Comparison of ENCODE assay signal across 9 cellular contexts in genomic region chr14:100825691-100826331, GRCh38. TPM values are rescaled to one million over a fixed set of nuclear protein-coding genes. Genes with fewer than 3 reads are reported as not detected.
DNase-seq lines count a peak whose midpoint lies in the region; ATAC-seq, FAIRE-seq and TF ChIP-seq lines count a peak whose summit lies in the region.
"Had no signal": no experiment of that assay in that cellular context is flagged by ENCODE, and none has a peak within 500 bp of the region (broad histone marks: within the 10 kb centered on the region; RNA-seq: fewer than 3 reads in every experiment).

Gene MEG3, plus strand, starts transcription at chr14:100826118.

- peak; percentile 55 for ATAC-seq in gastroesophageal sphincter

- H3K4me3 ChIP-seq in BE2C (ENCODE audit: low read depth, low read length) = peak within 1 kb of the TSS; percentile 92
- peak within 1 kb of the TSS; percentile 36 for H3K4me3 ChIP-seq in WERI-Rb-1 (ENCODE audit: low read depth, low read length)
- H3K4me3 ChIP-seq in gastroesophageal sphincter = peak within 1 kb of the TSS; percentile 0 to 47
- peak within 1 kb of the TSS; percentile 40 for H3K4me3 ChIP-seq in rectal smooth muscle tissue (ENCODE audit: low read length)

- H3K9me3 ChIP-seq in BE2C = no peaks in the 10 kb centered on the region
- H3K9me3 ChIP-seq in WERI-Rb-1 (ENCODE audit: severe bottlenecking) = peaks cover 6% of the 10 kb centered on the region
- peaks cover 0 to 21% (median 0%) of the 10 kb centered on the region in 3 donors for H3K9me3 ChIP-seq in gastroesophageal sphincter

- H3K27me3 ChIP-seq in BE2C (no peaks in the 10 kb centered on the region), WERI-Rb-1 (ENCODE audit: insufficient read depth, low read depth, severe bottlenecking) (peaks cover 37% of the 10 kb centered on the region), gastroesophageal sphincter (peaks cover 74% of the 10 kb centered on the region), rectal smooth muscle tissue (ENCODE audit: control insufficient read depth, insufficient read depth, low read length) (peaks cover 5% of the 10 kb centered on the region)

- DNase-seq in BE2C (peak; percentile 79), WERI-Rb-1 (peak; percentile 32), GM12892 (ENCODE audit: insufficient read length) (no peak), AML-193 (lab: John Stamatoyannopoulos, UW) (no peak)
- no peak for DNase-seq in effector CD4-positive, alpha-beta T cell
- DNase-seq in stimulated activated CD8-positive, alpha-beta memory T cell treated with anti-CD3 and anti-CD28 coated beads, Interleukin-4, amount 100 ng/mL, for 48 hours = no peak
- DNase-seq: NCI-H748 treated with DMSO at 0.1 percent for 48 hours had no signal

- peaks cover 32% of the 10 kb centered on the region for H3K36me3 ChIP-seq in BE2C
- no peaks in the 10 kb centered on the region for H3K36me3 ChIP-seq in WERI-Rb-1
- H3K36me3 ChIP-seq in gastroesophageal sphincter = no peaks in the 10 kb centered on the region
- no peaks in the 10 kb centered on the region for H3K36me3 ChIP-seq in rectal smooth muscle tissue (ENCODE audit: control insufficient read depth, insufficient read depth, low read length)

- WGBS in gastroesophageal sphincter (ENCODE audit: low coverage in 1 of 2), 2 donors = 38% methylated on average over 1 of the region's 40 CpGs; no CpG with 5 or more reads in 1 of the 2 donors

- H3K4me1 ChIP-seq in BE2C (peaks cover 24% of the 10 kb centered on the region), gastroesophageal sphincter (peaks cover 0 to 10% (median 0%) of the 10 kb centered on the region in 3 donors), rectal smooth muscle tissue (ENCODE audit: control insufficient read depth, insufficient read depth, low read length) (no peaks in the 10 kb centered on the region)

- no peak for FAIRE-seq in GM12892 (lab: Jason Lieb, UNC)

- peak within 1 kb of the TSS; percentile 40 for H3K9ac ChIP-seq in rectal smooth muscle tissue (ENCODE audit: low read length)

- peak; percentile 88 to 89 for TF ChIP-seq POLR2A in gastroesophageal sphincter (IDR thresholded peaks at IDR 0.05)
- TF ChIP-seq POLR2A in GM12892 (IDR thresholded peaks at IDR 0.05; ENCODE audit: low read depth, low read length) = no peak

- H3K27ac ChIP-seq in WERI-Rb-1 = no peak within 1 kb of the TSS
- peak within 1 kb of the TSS in 2 of 4 donors; percentile 43 to 71 for H3K27ac ChIP-seq in gastroesophageal sphincter
- H3K27ac ChIP-seq in rectal smooth muscle tissue (ENCODE audit: low read depth, low read length) = no peak within 1 kb of the TSS

- no peak for TF ChIP-seq CTCF in BE2C (IDR thresholded peaks at IDR 0.05; ENCODE audit: low read depth, low read length)
- no peak for TF ChIP-seq CTCF in WERI-Rb-1 (IDR thresholded peaks at IDR 0.05; ENCODE audit: low read depth, low read length)
- TF ChIP-seq CTCF in gastroesophageal sphincter (IDR thresholded peaks at IDR 0.05) = no peak

- no peak for TF ChIP-seq EP300 in gastroesophageal sphincter (IDR thresholded peaks at IDR 0.05)

RNA-seq across cellular contexts. Expression of gene MEG3, which starts in this region (rescaled TPM):
- polyA plus RNA-seq in BE2C (2012; ENCODE audit: insufficient read depth, insufficient read length, low read depth) = 610 TPM
- 10 to 100 TPM in 3 of 4 donors, 1 to 10 TPM in 1; 7.5 to 59.0 (median 36.7) TPM for total RNA-seq in gastroesophageal sphincter
- 0.21 TPM for polyA plus RNA-seq in GM12892 (2012; ENCODE audit: missing spikeins)

Comparison
In these comparisons a context has a peak if more than half of its experiments do, and no peak if none do; other contexts are left out.
1. DNase-seq: peak in BE2C (single experiment) and WERI-Rb-1 (single experiment); none in effector CD4-positive, alpha-beta T cell (single experiment), GM12892 (single experiment), AML-193 (0 of 2) and stimulated activated CD8-positive, alpha-beta memory T cell treated with anti-CD3 and anti-CD28 coated beads, Interleukin-4, amount 100 ng/mL, for 48 hours (single experiment).
2. H3K4me3 ChIP-seq: peak in every context shown above with its lines; median percentile 92 in BE2C; 40 in rectal smooth muscle tissue; 36 in WERI-Rb-1; 24 in gastroesophageal sphincter.